ENCODE assay signal across 11 cellular contexts in the genomic region with DNA sequence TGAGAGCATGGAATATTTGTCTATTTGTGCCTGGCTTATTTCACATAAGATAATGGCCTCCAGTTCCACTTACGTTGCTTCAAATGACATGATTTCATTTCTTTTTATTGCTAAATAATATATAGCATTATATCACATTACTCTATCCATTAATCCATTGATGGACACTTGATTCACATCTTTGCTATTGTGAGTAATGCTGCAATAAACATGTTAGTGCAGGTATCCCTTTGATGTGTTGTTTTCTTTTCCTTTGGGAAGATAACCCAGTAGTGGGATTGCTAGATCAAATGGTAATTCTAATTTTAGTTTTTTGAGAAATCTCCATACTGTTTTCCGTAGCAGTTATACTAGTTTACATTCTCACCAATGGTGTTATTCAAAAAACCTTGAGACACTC.
"Had no signal": no experiment of that assay in that cellular context is flagged by ENCODE, and none has a peak within 500 bp of the region (broad histone marks: within the 10 kb centered on the region; RNA-seq: fewer than 3 reads in every experiment).

No MANE protein-coding gene starts in this region.

- H3K9me3 ChIP-seq: HAP-1 had no signal

- DNase-seq: GM23248, GOT3, H7, H9, HCEC 1CT, HFFc6 had no signal

- ATAC-seq: GM23338, HCT116 had no signal

- H3K4me3 ChIP-seq: GM23248, GM23338, HAP-1 had no signal

- H3K4me1 ChIP-seq: HAP-1 had no signal

- H3K27ac ChIP-seq: GM23248 had no signal

- H3K36me3 ChIP-seq: HAP-1 had no signal

- FAIRE-seq: H1, H54 had no signal
